In the genomic region with DNA sequence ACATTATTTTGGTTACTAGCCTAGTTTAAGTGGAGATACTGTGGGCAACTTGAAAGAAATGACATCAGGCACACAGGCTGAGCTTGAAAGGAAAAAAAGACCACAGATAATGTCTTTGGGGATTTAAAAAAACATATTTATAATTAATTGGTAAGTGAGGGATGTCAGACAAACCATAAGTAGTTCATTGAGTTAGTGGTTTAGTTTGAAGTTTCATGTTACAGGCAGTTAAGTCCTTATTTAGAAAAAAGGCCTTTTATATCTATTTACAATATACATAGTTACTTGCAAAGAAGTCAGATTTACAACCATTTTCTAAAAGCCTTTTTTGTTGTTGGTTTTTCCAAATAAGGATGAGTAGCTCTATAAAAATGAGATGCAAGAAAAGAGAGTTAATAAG, we compare ENCODE assay signal across 22 cellular contexts.
A peak's percentile ranks its signal among the peaks of the same experiment; 100 is the strongest.
DNase-seq lines count a peak whose midpoint lies in the region; ATAC-seq, FAIRE-seq and TF ChIP-seq lines count a peak whose summit lies in the region.
"Had no signal": no experiment of that assay in that cellular context is flagged by ENCODE, and none has a peak within 500 bp of the region (broad histone marks: within the 10 kb centered on the region; RNA-seq: fewer than 3 reads in every experiment).

No MANE protein-coding gene starts in this region.

- H3K4me3 ChIP-seq in SK-N-SH (ENCODE audit: low read depth in 2 of 2, low read length in 1 of 2) = no peak overlapping the region
- no peak overlapping the region for H3K4me3 ChIP-seq in HEK293 (ENCODE audit: low read depth, low read length)
- H3K4me3 ChIP-seq in PC-3 (ENCODE audit: low read length) = no peak overlapping the region
- H3K4me3 ChIP-seq: A549, K562 had no signal

- H3K36me3 ChIP-seq in SK-N-SH (replicated peaks in 1 of 2; ENCODE audit: control insufficient read depth in 1 of 2, insufficient read depth in 2 of 2, low read length in 1 of 2) (peaks cover 61 to 66% of the 10 kb centered on the region in 2 experiments), HEK293 (ENCODE audit: control insufficient read depth in 2 of 2, insufficient read depth in 1 of 2, low read length in 2 of 2) (peaks cover under 1 to 78% of the 10 kb centered on the region in 2 experiments; a peak in 2 of 3 replicates), PC-3 (ENCODE audit: low read depth, low read length) (peaks cover 16% of the 10 kb centered on the region; the same call in 1 of the 2 replicates)

- CTCF ChIA-PET in SK-N-SH (lab: Yijun Ruan, JAX) (no interaction called here), HEK293 (lab: Yijun Ruan, JAX) (interaction anchor here (1.0 kb wide), 1 partner anchor 78 kb away, joined by 3 read pairs; no protein-coding TSS in a partner anchor), PC-3 (lab: Charles Lee) (no interaction called here)

- H3K27me3 ChIP-seq in SK-N-SH (ENCODE audit: insufficient read depth) (no peaks in the 10 kb centered on the region), PC-3 (ENCODE audit: low read length) (no peaks in the 10 kb centered on the region)
- H3K27me3 ChIP-seq: BE2C had no signal

- H4K20me1 ChIP-seq in SK-N-SH (ENCODE audit: insufficient read depth) (no peaks in the 10 kb centered on the region), PC-3 (ENCODE audit: low read length) (no peaks in the 10 kb centered on the region)

- H3K4me1 ChIP-seq in SK-N-SH (ENCODE audit: control insufficient read depth in 1 of 2, insufficient read depth in 2 of 2, low read depth in 1 of 2, low read length in 1 of 2) = peaks cover 0 to 20% of the 10 kb centered on the region in 2 experiments; a peak in 2 of 4 replicates
- H3K4me1 ChIP-seq in HEK293 (ENCODE audit: control insufficient read depth, insufficient read depth, low read length) = no peaks in the 10 kb centered on the region
- peaks cover 20% of the 10 kb centered on the region for H3K4me1 ChIP-seq in PC-3 (ENCODE audit: insufficient read depth, low read length)
- H3K4me1 ChIP-seq: BE2C, Caco-2 had no signal

- no peak overlapping the region for H3K27ac ChIP-seq in SK-N-SH (ENCODE audit: low read depth in 2 of 2, low read length in 1 of 2)
- no peak overlapping the region for H3K27ac ChIP-seq in HEK293 (ENCODE audit: extremely low read depth, low read depth, low read length)
- H3K27ac ChIP-seq in PC-3 (ENCODE audit: low read length) = no peak overlapping the region
- H3K27ac ChIP-seq: 22Rv1, A549 had no signal

- H2AFZ ChIP-seq in SK-N-SH (ENCODE audit: low read depth) (no peak overlapping the region), PC-3 (ENCODE audit: low read length) (no peak overlapping the region)

- H3K9me2 ChIP-seq in SK-N-SH = no peaks in the 10 kb centered on the region
- H3K9me2 ChIP-seq in PC-3 (replicated peaks; ENCODE audit: low read length) = no peaks in the 10 kb centered on the region

- H3K79me2 ChIP-seq in SK-N-SH (ENCODE audit: insufficient read depth) (no peaks in the 10 kb centered on the region), PC-3 (ENCODE audit: low read length) (no peaks in the 10 kb centered on the region)

- DNase-seq in SK-N-SH (no peak), PC-3 (no peak), GM19239 (ENCODE audit: insufficient read length, low spot score) (no peak), HTR-8/SVneo (ENCODE audit: insufficient read length, low spot score) (no peak), HuH-7 (ENCODE audit: low spot score) (no peak)
- DNase-seq: BE2C; C1 segment of cervical spinal cord; Caco-2; CD4-positive, CD25-positive, alpha-beta regulatory T cell; CD8-positive, alpha-beta memory T cell; GDM1; GOT3; H7 had no signal

- H3F3A ChIP-seq in SK-N-SH (replicated peaks; ENCODE audit: insufficient read depth) = peaks cover 26% of the 10 kb centered on the region
- no peaks in the 10 kb centered on the region for H3F3A ChIP-seq in PC-3 (ENCODE audit: low read length, unreplicated experiment)

- ATAC-seq in SK-N-SH treated with all-trans-retinoic acid at 6 μM for 48 hours = peak; percentile 61
- peak; percentile 57 for ATAC-seq in PC-3
- ATAC-seq: A549, HCT116, K562 had no signal

- FAIRE-seq in GM19239 (lab: Jason Lieb, UNC) (no peak), HTR-8/SVneo (lab: Jason Lieb, UNC) (no peak)
- FAIRE-seq: A549, D721Med, GM12892, GM18507, K562 had no signal

- no peaks in the 10 kb centered on the region for H3K9me3 ChIP-seq in SK-N-SH
- no peaks in the 10 kb centered on the region for H3K9me3 ChIP-seq in HEK293 (ENCODE audit: control insufficient read depth, insufficient read depth, low read depth, low read length)
- H3K9me3 ChIP-seq in PC-3 (ENCODE audit: low read length) = no peaks in the 10 kb centered on the region
- H3K9me3 ChIP-seq: A549, BE2C, Caco-2 had no signal

- no peak for TF ChIP-seq RAD21 in SK-N-SH (IDR thresholded peaks at IDR 0.05; ENCODE audit: low read length)

- TF ChIP-seq CTCF in SK-N-SH (IDR thresholded peaks at IDR 0.05) = no peak
- no peak for TF ChIP-seq CTCF in HEK293 (tag by site-specific recombination; IDR thresholded peaks at IDR 0.05)
- TF ChIP-seq CTCF in PC-3 (conservative IDR thresholded peaks at IDR 0.05; ENCODE audit: low read depth, low read length) = no peak

- POLR2A ChIA-PET in SK-N-SH (lab: Yijun Ruan, JAX) = no interaction called here
- POLR2A ChIA-PET in HEK293 (lab: Yijun Ruan, JAX) = no interaction called here
- POLR2A ChIA-PET in PC-3 (lab: Charles Lee; ENCODE audit: unreplicated experiment) = no interaction called here

- no peak overlapping the region for H3K4me2 ChIP-seq in SK-N-SH
- H3K4me2 ChIP-seq in PC-3 (ENCODE audit: low read length) = no peak overlapping the region
- H3K4me2 ChIP-seq: A549 had no signal

- BruUV-seq in PC-3 (replicated peaks; lab: Mats Ljungman, UMichigan) = no TSS peak

- intact Hi-C loops in PC-3 (cut with micrococcal nuclease) = no loop called here

- no peak for TF ChIP-seq EP300 in SK-N-SH (IDR thresholded peaks at IDR 0.05; ENCODE audit: borderline replicate concordance in 1 of 2, low read depth in 1 of 2, low read length in 1 of 2)

- H3K9ac ChIP-seq in SK-N-SH (no peak overlapping the region), PC-3 (ENCODE audit: low read length) (no peak overlapping the region)

TF ChIP-seq in SK-N-SH treated with all-trans-retinoic acid at 6 μM for 48 hours, 23 proteins besides CTCF, POLR2A, EP300 and RAD21:
- TF ChIP-seq ZC3H10 (CRISPR knock-in tag; IDR thresholded peaks at IDR 0.05) (peak; percentile 88; the same call in 1 of the 2 replicates), GLIS3 (CRISPR knock-in tag; IDR thresholded peaks at IDR 0.05) (no peak), ZNF565 (CRISPR knock-in tag; conservative IDR thresholded peaks at IDR 0.05; ENCODE audit: low read depth) (no peak), ISL1 (CRISPR knock-in tag; IDR thresholded peaks at IDR 0.05) (no peak), TCF4 (CRISPR knock-in tag; IDR thresholded peaks at IDR 0.05; ENCODE audit: borderline replicate concordance) (no peak)

TF ChIP-seq in SK-N-SH, 30 proteins besides CTCF, POLR2A, EP300 and RAD21:
- TF ChIP-seq, protein P1, sequence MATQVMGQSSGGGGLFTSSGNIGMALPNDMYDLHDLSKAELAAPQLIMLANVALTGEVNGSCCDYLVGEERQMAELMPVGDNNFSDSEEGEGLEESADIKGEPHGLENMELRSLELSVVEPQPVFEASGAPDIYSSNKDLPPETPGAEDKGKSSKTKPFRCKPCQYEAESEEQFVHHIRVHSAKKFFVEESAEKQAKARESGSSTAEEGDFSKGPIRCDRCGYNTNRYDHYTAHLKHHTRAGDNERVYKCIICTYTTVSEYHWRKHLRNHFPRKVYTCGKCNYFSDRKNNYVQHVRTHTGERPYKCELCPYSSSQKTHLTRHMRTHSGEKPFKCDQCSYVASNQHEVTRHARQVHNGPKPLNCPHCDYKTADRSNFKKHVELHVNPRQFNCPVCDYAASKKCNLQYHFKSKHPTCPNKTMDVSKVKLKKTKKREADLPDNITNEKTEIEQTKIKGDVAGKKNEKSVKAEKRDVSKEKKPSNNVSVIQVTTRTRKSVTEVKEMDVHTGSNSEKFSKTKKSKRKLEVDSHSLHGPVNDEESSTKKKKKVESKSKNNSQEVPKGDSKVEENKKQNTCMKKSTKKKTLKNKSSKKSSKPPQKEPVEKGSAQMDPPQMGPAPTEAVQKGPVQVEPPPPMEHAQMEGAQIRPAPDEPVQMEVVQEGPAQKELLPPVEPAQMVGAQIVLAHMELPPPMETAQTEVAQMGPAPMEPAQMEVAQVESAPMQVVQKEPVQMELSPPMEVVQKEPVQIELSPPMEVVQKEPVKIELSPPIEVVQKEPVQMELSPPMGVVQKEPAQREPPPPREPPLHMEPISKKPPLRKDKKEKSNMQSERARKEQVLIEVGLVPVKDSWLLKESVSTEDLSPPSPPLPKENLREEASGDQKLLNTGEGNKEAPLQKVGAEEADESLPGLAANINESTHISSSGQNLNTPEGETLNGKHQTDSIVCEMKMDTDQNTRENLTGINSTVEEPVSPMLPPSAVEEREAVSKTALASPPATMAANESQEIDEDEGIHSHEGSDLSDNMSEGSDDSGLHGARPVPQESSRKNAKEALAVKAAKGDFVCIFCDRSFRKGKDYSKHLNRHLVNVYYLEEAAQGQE (IDR thresholded peaks at IDR 0.05; ENCODE audit: low read depth, low read length) = no peak
- no peak for TF ChIP-seq EZH2phosphoT487 (IDR thresholded peaks at IDR 0.05; ENCODE audit: borderline replicate concordance, low read depth)

TF ChIP-seq in HEK293, 187 proteins besides CTCF, POLR2A, EP300 and RAD21 (continues in another document):
- TF ChIP-seq, protein P2, sequence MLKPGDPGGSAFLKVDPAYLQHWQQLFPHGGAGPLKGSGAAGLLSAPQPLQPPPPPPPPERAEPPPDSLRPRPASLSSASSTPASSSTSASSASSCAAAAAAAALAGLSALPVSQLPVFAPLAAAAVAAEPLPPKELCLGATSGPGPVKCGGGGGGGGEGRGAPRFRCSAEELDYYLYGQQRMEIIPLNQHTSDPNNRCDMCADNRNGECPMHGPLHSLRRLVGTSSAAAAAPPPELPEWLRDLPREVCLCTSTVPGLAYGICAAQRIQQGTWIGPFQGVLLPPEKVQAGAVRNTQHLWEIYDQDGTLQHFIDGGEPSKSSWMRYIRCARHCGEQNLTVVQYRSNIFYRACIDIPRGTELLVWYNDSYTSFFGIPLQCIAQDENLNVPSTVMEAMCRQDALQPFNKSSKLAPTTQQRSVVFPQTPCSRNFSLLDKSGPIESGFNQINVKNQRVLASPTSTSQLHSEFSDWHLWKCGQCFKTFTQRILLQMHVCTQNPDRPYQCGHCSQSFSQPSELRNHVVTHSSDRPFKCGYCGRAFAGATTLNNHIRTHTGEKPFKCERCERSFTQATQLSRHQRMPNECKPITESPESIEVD (tag by site-specific recombination; IDR thresholded peaks at IDR 0.05) = peak; percentile 65
- peak; percentile 14; the same call in 1 of the 2 replicates for TF ChIP-seq FEZF1 (tag by site-specific recombination; IDR thresholded peaks at IDR 0.05)
- TF ChIP-seq ZNF239 (tag by site-specific recombination; IDR thresholded peaks at IDR 0.05) = no peak
- no peak for TF ChIP-seq SP7 (tag by site-specific recombination; IDR thresholded peaks at IDR 0.05)
- TF ChIP-seq ZNF621 (tag by site-specific recombination; IDR thresholded peaks at IDR 0.05) = no peak
